In the genomic region with DNA sequence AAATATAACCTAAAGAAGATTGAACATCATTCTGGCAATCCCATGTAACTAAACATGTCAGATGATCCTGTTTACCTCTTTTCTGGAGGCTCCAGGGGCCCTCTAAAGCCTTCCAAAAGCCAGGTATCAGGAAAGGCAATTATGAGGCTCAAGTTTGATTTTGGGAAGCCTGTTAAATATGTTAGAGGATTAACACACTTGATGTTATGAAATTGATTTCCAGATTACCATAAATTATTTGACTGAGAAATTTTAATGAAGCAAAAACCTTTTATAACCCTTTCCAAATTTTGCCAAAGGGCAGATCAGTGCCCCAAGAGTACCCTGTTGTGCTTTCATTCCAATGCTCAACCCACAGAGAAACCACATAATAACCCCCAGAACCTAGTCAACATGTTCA, we compare ENCODE assay signal across 26 cellular contexts.
"Had no signal": no experiment of that assay in that cellular context is flagged by ENCODE, and none has a peak within 500 bp of the region (broad histone marks: within the 10 kb centered on the region; RNA-seq: fewer than 3 reads in every experiment).

No MANE protein-coding gene starts in this region.

- H3K36me3 ChIP-seq: WERI-Rb-1 had no signal

- H3K27ac ChIP-seq: gastrocnemius medialis, left lung, tibial nerve, WERI-Rb-1 had no signal

- H3K27me3 ChIP-seq: gastrocnemius medialis, left lung, tibial nerve had no signal

- ATAC-seq: gastrocnemius medialis; left lung; mucosa of descending colon; natural killer cell treated with Interleukin-12 subunit alpha and Interleukin-12 subunit beta and Interleukin-15 and Interleukin-18, amount 100 ng/mL, for 72 hours; right cardiac atrium had no signal

- FAIRE-seq: bronchial epithelial cell, endometrium, islet of Langerhans, TTC549 had no signal

- DNase-seq: activated CD4-positive, alpha-beta memory T cell treated with anti-CD3 and anti-CD28 coated beads for 36 hours; activated CD4-positive, alpha-beta T cell treated with anti-CD3 and anti-CD28 coated beads, Interleukin-2, amount 10 ng/mL, durations not matched to agents 24 days and 14 days; activated CD4-positive, CD25-positive, alpha-beta regulatory T cell treated with anti-CD3 and anti-CD28 coated beads, Interleukin-2, amount 50 U/mL, for 72 hours; activated CD8-positive, alpha-beta memory T cell treated with anti-CD3 and anti-CD28 coated beads, Interleukin-2, amount 50 U/mL, for 4 hours; activated gamma-delta T cell treated with Interleukin-2 at 50 U/mL for 16 hours; activated naive CD4-positive, alpha-beta T cell treated with anti-CD3 and anti-CD28 coated beads, Interleukin-2, amount 50 U/mL, for 16 hours; activated T-cell treated with anti-CD3 and anti-CD28 coated beads, Interleukin-2, amount 50 U/mL, for 24 hours; anterior cingulate cortex; gastrocnemius medialis; glutamatergic neuron; left lung; mucosa of descending colon; posterior cingulate gyrus; right cardiac atrium; stimulated activated CD4-positive, alpha-beta T cell treated with anti-CD3 and anti-CD28 coated beads, Interleukin-15, amount 100 ng/mL, for 24 hours; stimulated activated CD4-positive, alpha-beta T cell treated with anti-CD3 and anti-CD28 coated beads, Interleukin-2, amount 100 ng/mL, for 24 hours; stimulated activated naive CD4-positive, alpha-beta T cell treated with Interleukin-2 at 50 U/mL for 16 hours; T-helper 9 cell; WERI-Rb-1 had no signal

- H3K4me3 ChIP-seq: gastrocnemius medialis, left lung, lung, mucosa of descending colon, tibial nerve had no signal
